1 cellular context compared by ENCODE assay signal in genomic region chr21:46066843-46067331, GRCh38.
TF ChIP-seq lines count a peak whose summit lies in the region.

No MANE protein-coding gene starts in this region.

TF ChIP-seq in HEK293, 187 proteins besides CTCF, POLR2A, EP300 and RAD21 (continued from another document):
- TF ChIP-seq HIC1 (tag by site-specific recombination; IDR thresholded peaks at IDR 0.05) (no peak), ZNF580 (tag by site-specific recombination; IDR thresholded peaks at IDR 0.05) (no peak), ZNF600 (tag by site-specific recombination; IDR thresholded peaks at IDR 0.05) (no peak), ZNF311 (tag by site-specific recombination; IDR thresholded peaks at IDR 0.05; ENCODE audit: borderline replicate concordance) (no peak), ZFP37 (tag by site-specific recombination; IDR thresholded peaks at IDR 0.05) (no peak)
